ENCODE assay signal across 13 cellular contexts in the genomic region with DNA sequence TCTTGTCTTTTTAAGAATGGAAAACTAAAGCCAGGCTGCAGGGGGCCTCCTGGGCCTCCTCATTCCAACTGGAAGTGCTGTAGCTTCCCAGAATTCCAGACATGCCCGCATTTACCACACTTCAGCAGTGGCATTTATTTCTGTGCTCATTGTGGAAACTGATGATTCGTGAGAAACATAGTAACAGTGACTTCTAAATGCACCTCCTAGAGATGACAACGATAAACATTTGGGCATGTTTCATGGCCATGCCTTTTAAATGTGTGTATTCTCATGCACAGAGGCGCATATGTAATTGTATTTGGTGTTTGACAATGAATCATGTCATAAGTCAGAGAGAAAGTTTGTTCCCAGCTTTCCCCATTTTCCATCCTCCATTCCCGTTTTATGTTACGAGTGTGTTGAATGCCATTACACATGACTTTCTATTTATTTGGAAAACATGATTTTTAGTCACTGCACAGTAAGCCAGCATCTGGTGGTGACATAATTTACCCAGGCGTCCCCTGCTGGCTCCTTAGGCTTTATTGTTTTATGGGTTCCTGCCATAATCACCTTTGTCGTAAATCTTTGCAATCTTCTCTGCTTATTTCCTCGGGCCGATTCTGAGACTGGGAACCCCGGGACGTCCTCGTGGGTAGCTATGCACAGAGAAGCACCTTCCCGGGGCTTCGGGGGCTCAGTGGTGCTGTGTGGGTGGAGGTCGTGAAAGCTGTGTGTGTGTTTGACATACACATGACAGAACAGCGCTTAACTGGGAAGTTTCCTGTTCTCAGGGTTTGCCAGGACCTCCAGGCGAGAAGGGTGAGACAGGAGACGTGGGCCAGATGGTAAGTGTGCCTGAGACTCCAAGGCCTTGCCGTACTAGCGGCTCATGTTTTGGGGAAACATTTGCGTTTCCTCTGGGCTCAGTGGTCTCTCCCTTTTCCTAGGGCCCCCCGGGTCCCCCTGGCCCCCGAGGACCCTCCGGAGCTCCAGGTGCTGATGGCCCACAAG.
A peak's percentile ranks its signal among the peaks of the same experiment; 100 is the strongest.
DNase-seq lines count a peak whose midpoint lies in the region; ATAC-seq, FAIRE-seq and TF ChIP-seq lines count a peak whose summit lies in the region.
"Had no signal": no experiment of that assay in that cellular context is flagged by ENCODE, and none has a peak within 500 bp of the region (broad histone marks: within the 10 kb centered on the region; RNA-seq: fewer than 3 reads in every experiment).

No MANE protein-coding gene starts in this region.

- H3K9me3 ChIP-seq in A673 (ENCODE audit: low read depth, low read length, poor library complexity, severe bottlenecking) (no peaks in the 10 kb centered on the region), mesenchymal stem cell (ENCODE audit: control insufficient read depth, low read length) (no peaks in the 10 kb centered on the region)

- no peak overlapping the region for H2BK5ac ChIP-seq in mesenchymal stem cell (ENCODE audit: low read depth, low read length, poor library complexity, severe bottlenecking)

- no peaks in the 10 kb centered on the region for H3K36me3 ChIP-seq in A673 (ENCODE audit: insufficient read depth, low read length, poor library complexity, severe bottlenecking)
- H3K36me3 ChIP-seq in mesenchymal stem cell (ENCODE audit: control insufficient read depth in 1 of 2, insufficient read depth in 2 of 2, low read depth in 1 of 2, low read length in 2 of 2) = peaks cover 78 to 83% of the 10 kb centered on the region in 2 experiments

- H2AK5ac ChIP-seq in mesenchymal stem cell (ENCODE audit: low read length, severe bottlenecking) = peak overlapping the region; percentile 28

- H3K14ac ChIP-seq in mesenchymal stem cell (ENCODE audit: low read length in 2 of 2) = no peak overlapping the region

- DNase-seq in A673 (ENCODE audit: low spot score) = peak; percentile 52
- DNase-seq in HTR-8/SVneo (ENCODE audit: insufficient read length, low spot score) = peak; percentile 10
- peak; percentile 33 to 66 for DNase-seq in cardiac fibroblast (ENCODE audit: low read depth in 2 of 2)
- DNase-seq in mesenchymal stem cell = peak; percentile 91
- no peak for DNase-seq in natural killer cell
- DNase-seq in NCI-H345 (lab: John Stamatoyannopoulos, UW) = no peak
- DNase-seq in D721Med (ENCODE audit: insufficient read length, low spot score) = no peak
- DNase-seq in GM20000 (ENCODE audit: low spot score) = no peak
- DNase-seq: activated CD4-positive, alpha-beta T cell treated with anti-CD3 and anti-CD28 coated beads, Interleukin-2, amount 10 ng/mL, durations not matched to agents 7 days and 5 days; activated naive CD4-positive, alpha-beta T cell treated with anti-CD3 and anti-CD28 coated beads, Interleukin-2, amount 50 U/mL, for 16 hours; NCI-H1930; Right ventricle myocardium superior had no signal

- BruUV-seq in A673 (replicated peaks; lab: Mats Ljungman, UMichigan) = no TSS peak

- no peak overlapping the region for H2AFZ ChIP-seq in mesenchymal stem cell (ENCODE audit: low read depth, low read length)

- no peaks in the 10 kb centered on the region for H3K27me3 Mint-ChIP-seq in natural killer cell (ENCODE audit: low read depth in 2 of 2)
- H3K27me3 Mint-ChIP-seq: activated CD4-positive, alpha-beta T cell treated with anti-CD3 and anti-CD28 coated beads, Interleukin-2, amount 10 ng/mL, durations not matched to agents 7 days and 5 days; B cell had no signal

- H3K27ac Mint-ChIP-seq in natural killer cell = no peak overlapping the region
- H3K27ac Mint-ChIP-seq: activated CD4-positive, alpha-beta T cell treated with anti-CD3 and anti-CD28 coated beads, Interleukin-2, amount 10 ng/mL, durations not matched to agents 7 days and 5 days; B cell had no signal

- H4K8ac ChIP-seq in mesenchymal stem cell (ENCODE audit: low read length) = peak overlapping the region; percentile 57

- POLR2A ChIA-PET in A673 (lab: Charles Lee; ENCODE audit: low non-redundant PET) = no interaction called here

- peak overlapping the region in 1 of 2 experiments; percentile 51 for H3K18ac ChIP-seq in mesenchymal stem cell (ENCODE audit: low read depth in 1 of 2, low read length in 2 of 2)

- H3K79me1 ChIP-seq in mesenchymal stem cell (replicated peaks; ENCODE audit: low read length, poor library complexity, severe bottlenecking) = peaks cover 3% of the 10 kb centered on the region

- H3K4me1 ChIP-seq in A673 (ENCODE audit: insufficient read depth, low read length, poor library complexity, severe bottlenecking) (peaks cover 11% of the 10 kb centered on the region), mesenchymal stem cell (ENCODE audit: control insufficient read depth, insufficient read depth, low read depth, low read length) (peaks cover 23% of the 10 kb centered on the region)

- 68% methylated on average over 25 of the region's 25 CpGs for WGBS in mesenchymal stem cell

- no peak overlapping the region for H2BK12ac ChIP-seq in mesenchymal stem cell (ENCODE audit: low read length in 2 of 2)

- H3K27ac ChIP-seq in A673 (ENCODE audit: low read depth, low read length, poor library complexity, severe bottlenecking) = no peak overlapping the region
- peak overlapping the region; percentile 70 for H3K27ac ChIP-seq in mesenchymal stem cell (ENCODE audit: low read length, poor library complexity, severe bottlenecking)

- no peaks in the 10 kb centered on the region for H3K4me1 Mint-ChIP-seq in natural killer cell
- H3K4me1 Mint-ChIP-seq: activated CD4-positive, alpha-beta T cell treated with anti-CD3 and anti-CD28 coated beads, Interleukin-2, amount 10 ng/mL, durations not matched to agents 7 days and 5 days; B cell had no signal

- H3K4ac ChIP-seq in mesenchymal stem cell (ENCODE audit: low read depth in 1 of 2, low read length in 2 of 2) = no peak overlapping the region

- FAIRE-seq in HTR-8/SVneo (lab: Jason Lieb, UNC) = no peak
- FAIRE-seq in D721Med (lab: Jason Lieb, UNC) = no peak

- H3K27me3 ChIP-seq in A673 (replicated peaks; ENCODE audit: insufficient read depth, low read depth, low read length, poor library complexity) (no peaks in the 10 kb centered on the region), mesenchymal stem cell (ENCODE audit: control insufficient read depth in 1 of 2, insufficient read depth in 1 of 2, low read length in 2 of 2) (no peaks in the 10 kb centered on the region)

- H3K36me3 Mint-ChIP-seq in natural killer cell = no peaks in the 10 kb centered on the region

- H3K4me3 ChIP-seq in A673 (ENCODE audit: low read depth, low read length, poor library complexity, severe bottlenecking) (no peak overlapping the region), cardiac fibroblast (replicated peaks in 1 of 2; ENCODE audit: low read depth in 2 of 2, low read length in 2 of 2) (no peak overlapping the region), mesenchymal stem cell (ENCODE audit: insufficient read depth in 1 of 2, low read depth in 1 of 2, low read length in 2 of 2) (no peak overlapping the region)

- TF ChIP-seq CTCF in A673 (conservative IDR thresholded peaks at IDR 0.05; ENCODE audit: low read depth, low read length) (0 out of 2 replicates have a peak, but pooled peaks have one; percentile 14), cardiac fibroblast (IDR thresholded peaks at IDR 0.05; ENCODE audit: low read depth, low read length) (no peak), natural killer cell (IDR thresholded peaks at IDR 0.05) (no peak), D721Med (IDR thresholded peaks at IDR 0.05; ENCODE audit: insufficient read depth, missing control alignments) (no peak), GM20000 (IDR thresholded peaks at IDR 0.05; ENCODE audit: extremely low read depth, missing control alignments) (no peak)

- H3K9ac ChIP-seq in mesenchymal stem cell (ENCODE audit: low read length) = peak overlapping the region; percentile 60

- no peak overlapping the region for H3K23ac ChIP-seq in mesenchymal stem cell (ENCODE audit: low read length in 2 of 2)

- ATAC-seq in natural killer cell = no peak

- H3K4me3 Mint-ChIP-seq in natural killer cell = no peak overlapping the region
- H3K4me3 Mint-ChIP-seq: activated CD4-positive, alpha-beta T cell treated with anti-CD3 and anti-CD28 coated beads, Interleukin-2, amount 10 ng/mL, durations not matched to agents 7 days and 5 days; B cell had no signal

- peak overlapping the region; percentile 34 for H3K4me2 ChIP-seq in mesenchymal stem cell (ENCODE audit: low read length, poor library complexity, severe bottlenecking)

- no peak overlapping the region for H2BK120ac ChIP-seq in mesenchymal stem cell (ENCODE audit: low read depth, low read length)

- intact Hi-C loops in A673 (cut with micrococcal nuclease; ENCODE audit: unreplicated experiment) (no loop called here), natural killer cell (cut with micrococcal nuclease) (no loop called here)

- H2BK15ac ChIP-seq in mesenchymal stem cell (ENCODE audit: low read depth, poor library complexity, severe bottlenecking) = no peak overlapping the region

- CTCF ChIA-PET in A673 (lab: Charles Lee) = interaction anchor here (0.7 kb wide), 1 partner anchor 358 kb away, joined by 3 read pairs; no protein-coding TSS in a partner anchor

- H4K91ac ChIP-seq in mesenchymal stem cell (ENCODE audit: low read length) = no peak overlapping the region

- no peaks in the 10 kb centered on the region for H3K9me3 Mint-ChIP-seq in natural killer cell
- H3K9me3 Mint-ChIP-seq: activated CD4-positive, alpha-beta T cell treated with anti-CD3 and anti-CD28 coated beads, Interleukin-2, amount 10 ng/mL, durations not matched to agents 7 days and 5 days had no signal

Comparison
In these comparisons a context has a peak if more than half of its experiments do, and no peak if none do; other contexts are left out.
1. DNase-seq: peak in A673 (single experiment), HTR-8/SVneo (single experiment), cardiac fibroblast (2 of 2) and mesenchymal stem cell (single experiment); none in natural killer cell (single experiment), NCI-H345 (single experiment), D721Med (single experiment) and GM20000 (single experiment).